10 cellular contexts compared by ENCODE assay signal in genomic region chr11:128492903-128493569, GRCh38.
DNase-seq lines count a peak whose midpoint lies in the region; ATAC-seq, FAIRE-seq and TF ChIP-seq lines count a peak whose summit lies in the region.
"Had no signal": no experiment of that assay in that cellular context is flagged by ENCODE, and none has a peak within 500 bp of the region (broad histone marks: within the 10 kb centered on the region; RNA-seq: fewer than 3 reads in every experiment).

No MANE protein-coding gene starts in this region.

- TF ChIP-seq POLR2A in suprapubic skin (IDR thresholded peaks at IDR 0.05) (no peak), erythroblast (IDR thresholded peaks at IDR 0.05; ENCODE audit: low read length) (no peak)

- no peaks in the 10 kb centered on the region for H3K27me3 ChIP-seq in suprapubic skin

- H3K36me3 ChIP-seq in kidney (ENCODE audit: control insufficient read depth in 1 of 2, insufficient read depth in 2 of 2, low read length in 2 of 2) = peaks cover 9 to 23% of the 10 kb centered on the region in 2 donors
- peaks cover 14% of the 10 kb centered on the region for H3K36me3 ChIP-seq in suprapubic skin

- CTCF ChIA-PET in activated CD4-positive, alpha-beta memory T cell treated with anti-CD3 and anti-CD28 coated beads for 36 hours (lab: Charles Lee) = interaction anchor here (0.9 to 4.9 kb wide), 15 partner anchors 9 to 338 kb away, joined by 3 to 29 read pairs (median 4); no protein-coding TSS in a partner anchor
- CTCF ChIA-PET in GM10248 (lab: Yijun Ruan, JAX) = interaction anchor here (1.0 to 4.5 kb wide), 6 partner anchors 10 to 338 kb away, joined by 3 to 19 read pairs (median 4); no protein-coding TSS in a partner anchor

- no peak overlapping the region for H3K4me3 ChIP-seq in kidney (ENCODE audit: low read length in 2 of 2)
- H3K4me3 ChIP-seq in suprapubic skin = no peak overlapping the region

- H3K36me3 Mint-ChIP-seq in activated T-cell treated with anti-CD3 and anti-CD28 coated beads, Interleukin-2, amount 50 U/mL, for 24 hours (ENCODE audit: low read depth) = peaks cover 97% of the 10 kb centered on the region
- H3K36me3 Mint-ChIP-seq in activated CD4-positive, alpha-beta memory T cell treated with anti-CD3 and anti-CD28 coated beads for 36 hours = peaks cover 84% of the 10 kb centered on the region

- H3K4me1 ChIP-seq in kidney (ENCODE audit: control insufficient read depth in 1 of 2, insufficient read depth in 1 of 2, low read depth in 1 of 2, low read length in 2 of 2) = peaks cover 25 to 31% of the 10 kb centered on the region in 2 donors
- peaks cover 72% of the 10 kb centered on the region for H3K4me1 ChIP-seq in suprapubic skin

- H3K4me1 Mint-ChIP-seq in activated T-cell treated with anti-CD3 and anti-CD28 coated beads, Interleukin-2, amount 50 U/mL, for 24 hours (ENCODE audit: low read depth) = peaks cover 98% of the 10 kb centered on the region
- peaks cover 96% of the 10 kb centered on the region for H3K4me1 Mint-ChIP-seq in activated CD4-positive, alpha-beta memory T cell treated with anti-CD3 and anti-CD28 coated beads for 36 hours (ENCODE audit: low read depth)

- H3K9me3 ChIP-seq in kidney (ENCODE audit: control insufficient read depth in 1 of 2, low read length in 2 of 2) = no peaks in the 10 kb centered on the region
- no peaks in the 10 kb centered on the region for H3K9me3 ChIP-seq in suprapubic skin

- no peak for TF ChIP-seq EP300 in suprapubic skin (IDR thresholded peaks at IDR 0.05)

- ATAC-seq in GM18909 (IDR thresholded peaks at IDR 0.05; ENCODE audit: poor library complexity, unreplicated experiment) = no peak
- ATAC-seq: left lobe of liver had no signal

- no peaks in the 10 kb centered on the region for H3K27me3 Mint-ChIP-seq in activated T-cell treated with anti-CD3 and anti-CD28 coated beads, Interleukin-2, amount 50 U/mL, for 24 hours
- H3K27me3 Mint-ChIP-seq in activated CD4-positive, alpha-beta memory T cell treated with anti-CD3 and anti-CD28 coated beads for 36 hours = no peaks in the 10 kb centered on the region

- intact Hi-C loops in activated CD4-positive, alpha-beta memory T cell treated with anti-CD3 and anti-CD28 coated beads for 36 hours (cut with micrococcal nuclease) = loop anchor here (1.0 to 5.0 kb wide), 2 partner anchors 58 to 151 kb away; no protein-coding TSS in a partner anchor
- intact Hi-C loops in kidney (cut with DNase I) = no loop called here

- peak; percentile 67 for DNase-seq in activated T-cell treated with anti-CD3 and anti-CD28 coated beads, Interleukin-2, amount 50 U/mL, for 24 hours
- DNase-seq in activated T-cell treated with anti-CD3 and anti-CD28 coated beads for 4 hours = no peak
- peak; percentile 67 for DNase-seq in activated CD4-positive, alpha-beta memory T cell treated with anti-CD3 and anti-CD28 coated beads for 36 hours
- DNase-seq in kidney = no peak
- no peak for DNase-seq in suprapubic skin (ENCODE audit: low spot score in 2 of 2)
- DNase-seq in erythroblast (lab: John Stamatoyannopoulos, UW) = no peak
- DNase-seq in GM10248 (ENCODE audit: extremely low spot score) = no peak

- POLR2A ChIA-PET in activated CD4-positive, alpha-beta memory T cell treated with anti-CD3 and anti-CD28 coated beads for 36 hours (lab: Charles Lee) = interaction anchor here (0.6 to 14.5 kb wide), 12 partner anchors 11 to 204 kb away, joined by 3 to 407 read pairs (median 6); no protein-coding TSS in a partner anchor
- POLR2A ChIA-PET in GM10248 (lab: Yijun Ruan, JAX) = no interaction called here

- peak overlapping the region; percentile 99 for H3K27ac Mint-ChIP-seq in activated T-cell treated with anti-CD3 and anti-CD28 coated beads, Interleukin-2, amount 50 U/mL, for 24 hours
- H3K27ac Mint-ChIP-seq in activated CD4-positive, alpha-beta memory T cell treated with anti-CD3 and anti-CD28 coated beads for 36 hours = peak overlapping the region; percentile 91

- TF ChIP-seq CTCF in kidney (IDR thresholded peaks at IDR 0.05; ENCODE audit: borderline replicate concordance, extremely low read depth, insufficient read depth) = no peak
- TF ChIP-seq CTCF in suprapubic skin (IDR thresholded peaks at IDR 0.05) = no peak
- no peak for TF ChIP-seq CTCF in GM10248 (IDR thresholded peaks at IDR 0.05; ENCODE audit: control extremely low read depth, extremely low read depth, low read depth, missing control alignments)

- no peak for FAIRE-seq in kidney (lab: Jason Lieb, UNC)
- FAIRE-seq: H54 had no signal

- peak overlapping the region; percentile 69 for H3K4me3 Mint-ChIP-seq in activated T-cell treated with anti-CD3 and anti-CD28 coated beads, Interleukin-2, amount 50 U/mL, for 24 hours
- H3K4me3 Mint-ChIP-seq in activated CD4-positive, alpha-beta memory T cell treated with anti-CD3 and anti-CD28 coated beads for 36 hours = peak overlapping the region; percentile 68

- H3K27ac ChIP-seq in kidney (ENCODE audit: low read depth in 2 of 2, low read length in 2 of 2) = peak overlapping the region; percentile 2 to 11
- H3K27ac ChIP-seq in suprapubic skin = peak overlapping the region; percentile 69

- no peaks in the 10 kb centered on the region for H3K9me3 Mint-ChIP-seq in activated T-cell treated with anti-CD3 and anti-CD28 coated beads, Interleukin-2, amount 50 U/mL, for 24 hours
- no peaks in the 10 kb centered on the region for H3K9me3 Mint-ChIP-seq in activated CD4-positive, alpha-beta memory T cell treated with anti-CD3 and anti-CD28 coated beads for 36 hours

- 51% methylated on average over 5 of the region's 5 CpGs for WGBS in suprapubic skin

- no peak overlapping the region for H3K9ac ChIP-seq in kidney (ENCODE audit: low read length in 2 of 2)

Comparison
In these comparisons a context has a peak if more than half of its experiments do, and no peak if none do; other contexts are left out.
1. DNase-seq: peak in activated T-cell treated with anti-CD3 and anti-CD28 coated beads, Interleukin-2, amount 50 U/mL, for 24 hours (single experiment) and activated CD4-positive, alpha-beta memory T cell treated with anti-CD3 and anti-CD28 coated beads for 36 hours (single experiment); none in activated T-cell treated with anti-CD3 and anti-CD28 coated beads for 4 hours (single experiment), kidney (single experiment), suprapubic skin (0 of 2), erythroblast (0 of 2) and GM10248 (single experiment).